In genomic region chr3:126261037-126261436, GRCh38 we compare ENCODE assay signal across 9 cellular contexts.
A peak's percentile ranks its signal among the peaks of the same experiment; 100 is the strongest.
DNase-seq lines count a peak whose midpoint lies in the region; ATAC-seq and TF ChIP-seq lines count a peak whose summit lies in the region.
"Had no signal": no experiment of that assay in that cellular context is flagged by ENCODE, and none has a peak within 500 bp of the region (broad histone marks: within the 10 kb centered on the region; RNA-seq: fewer than 3 reads in every experiment).

No MANE protein-coding gene starts in this region.

- H3K4me2 ChIP-seq in hepatocyte (no peak overlapping the region), smooth muscle cell (no peak overlapping the region)

- H4K20me1 ChIP-seq in hepatocyte (ENCODE audit: insufficient read depth, poor library complexity, severe bottlenecking): no peaks in the 10 kb centered on the region
- H4K20me1 ChIP-seq in smooth muscle cell (ENCODE audit: low read depth): no peaks in the 10 kb centered on the region

- H3K9me2 ChIP-seq in hepatocyte (replicated peaks; ENCODE audit: insufficient read depth): no peaks in the 10 kb centered on the region

- peak; percentile 63 for ATAC-seq in activated CD4-positive, alpha-beta T cell treated with anti-CD3 and anti-CD28 coated beads for 36 hours
- ATAC-seq in WTC11: no peak; the same call in 1 of the 2 replicates
- no peak for ATAC-seq in HG03108 (IDR thresholded peaks at IDR 0.05; ENCODE audit: unreplicated experiment)
- ATAC-seq in HG02763 (IDR thresholded peaks at IDR 0.05; ENCODE audit: unreplicated experiment): no peak
- ATAC-seq: CD8-positive, alpha-beta T cell had no signal

- H3K9me3 ChIP-seq in hepatocyte (ENCODE audit: low read depth) (no peaks in the 10 kb centered on the region), smooth muscle cell (replicated peaks; ENCODE audit: low read depth) (no peaks in the 10 kb centered on the region)

- no peaks in the 10 kb centered on the region for H3K4me1 Mint-ChIP-seq in activated CD4-positive, alpha-beta T cell treated with anti-CD3 and anti-CD28 coated beads for 36 hours
- H3K4me1 Mint-ChIP-seq in WTC11: peaks cover 25% of the 10 kb centered on the region

- CTCF ChIA-PET in activated CD4-positive, alpha-beta T cell treated with anti-CD3 and anti-CD28 coated beads for 36 hours (lab: Charles Lee): no interaction called here
- CTCF ChIA-PET in WTC11 (lab: Charles Lee): interaction anchor here (1.1 to 1.2 kb wide), 2 partner anchors 14 to 127 kb away, joined by 3 to 4 read pairs; no protein-coding TSS in a partner anchor

- POLR2A ChIA-PET in activated CD4-positive, alpha-beta T cell treated with anti-CD3 and anti-CD28 coated beads for 36 hours (lab: Charles Lee): no interaction called here
- POLR2A ChIA-PET in WTC11 (lab: Charles Lee): no interaction called here

- H3K27ac ChIP-seq in hepatocyte (no peak overlapping the region), smooth muscle cell (ENCODE audit: low read depth) (no peak overlapping the region)

- peaks cover 12% of the 10 kb centered on the region for H3K4me1 ChIP-seq in hepatocyte (ENCODE audit: insufficient read depth)
- H3K4me1 ChIP-seq in smooth muscle cell (ENCODE audit: low read depth): no peaks in the 10 kb centered on the region

- no peak overlapping the region for H2AFZ ChIP-seq in hepatocyte
- H2AFZ ChIP-seq in smooth muscle cell (ENCODE audit: low read depth): no peak overlapping the region

- H3K4me3 ChIP-seq in hepatocyte: no peak overlapping the region
- H3K4me3 ChIP-seq in smooth muscle cell: no peak overlapping the region

- peak; percentile 33 for DNase-seq in activated CD4-positive, alpha-beta T cell treated with anti-CD3 and anti-CD28 coated beads for 36 hours
- no peak for DNase-seq in activated CD4-positive, alpha-beta T cell treated with anti-CD3 and anti-CD28 coated beads, Interleukin-2, amount 50 U/mL, for 4 hours
- DNase-seq in WTC11 (ENCODE audit: low spot score): no peak
- DNase-seq in hepatocyte (ENCODE audit: low spot score): peak; percentile 55
- peak; percentile 84 for DNase-seq in ureter (ENCODE audit: low spot score)
- no peak for DNase-seq in smooth muscle cell (lab: John Stamatoyannopoulos, UW; ENCODE audit: unreplicated experiment)
- DNase-seq: CD8-positive, alpha-beta T cell had no signal

- intact Hi-C loops in activated CD4-positive, alpha-beta T cell treated with anti-CD3 and anti-CD28 coated beads for 36 hours (cut with DNase I, micrococcal nuclease): no loop called here

- peaks cover 7% of the 10 kb centered on the region for H3K27me3 Mint-ChIP-seq in activated CD4-positive, alpha-beta T cell treated with anti-CD3 and anti-CD28 coated beads for 36 hours
- peaks cover 3% of the 10 kb centered on the region; the same call in 1 of the 2 replicates for H3K27me3 Mint-ChIP-seq in WTC11 (ENCODE audit: low read depth)

- H3K36me3 ChIP-seq in hepatocyte (replicated peaks; ENCODE audit: insufficient read depth, low read depth) (no peaks in the 10 kb centered on the region), smooth muscle cell (ENCODE audit: low read depth) (no peaks in the 10 kb centered on the region)

- no peaks in the 10 kb centered on the region for H3K79me2 ChIP-seq in hepatocyte
- H3K79me2 ChIP-seq in smooth muscle cell (ENCODE audit: low read depth): no peaks in the 10 kb centered on the region

- H3F3A ChIP-seq in smooth muscle cell (ENCODE audit: low read depth): no peaks in the 10 kb centered on the region

- H3K4me3 Mint-ChIP-seq in activated CD4-positive, alpha-beta T cell treated with anti-CD3 and anti-CD28 coated beads for 36 hours: no peak overlapping the region
- H3K4me3 Mint-ChIP-seq in WTC11: no peak overlapping the region
- H3K4me3 Mint-ChIP-seq: CD8-positive, alpha-beta T cell had no signal

- no peak overlapping the region for H3K9ac ChIP-seq in smooth muscle cell (ENCODE audit: low read depth)

- no peak overlapping the region for H3K27ac Mint-ChIP-seq in activated CD4-positive, alpha-beta T cell treated with anti-CD3 and anti-CD28 coated beads for 36 hours
- no peak overlapping the region for H3K27ac Mint-ChIP-seq in WTC11
- H3K27ac Mint-ChIP-seq: CD8-positive, alpha-beta T cell had no signal

- WGBS in hepatocyte (ENCODE audit: low lambda C conversion rate, missing lambda C conversion rate): 72% methylated on average over 6 of the region's 6 CpGs
- WGBS in smooth muscle cell (ENCODE audit: low lambda C conversion rate): 61% methylated on average over 6 of the region's 6 CpGs

- H3K36me3 Mint-ChIP-seq in activated CD4-positive, alpha-beta T cell treated with anti-CD3 and anti-CD28 coated beads for 36 hours (ENCODE audit: low read depth): no peaks in the 10 kb centered on the region
- H3K36me3 Mint-ChIP-seq in WTC11: peaks cover 10% of the 10 kb centered on the region
- H3K36me3 Mint-ChIP-seq: CD8-positive, alpha-beta T cell had no signal

- no peaks in the 10 kb centered on the region for H3K27me3 ChIP-seq in hepatocyte
- H3K27me3 ChIP-seq in smooth muscle cell (ENCODE audit: low read depth): no peaks in the 10 kb centered on the region

- H3K9me3 Mint-ChIP-seq in activated CD4-positive, alpha-beta T cell treated with anti-CD3 and anti-CD28 coated beads for 36 hours (ENCODE audit: low read depth): no peaks in the 10 kb centered on the region
- H3K9me3 Mint-ChIP-seq in WTC11: peaks cover 16% of the 10 kb centered on the region
- H3K9me3 Mint-ChIP-seq: CD8-positive, alpha-beta T cell had no signal

- no peak for TF ChIP-seq CTCF in WTC11 (IDR thresholded peaks at IDR 0.05)
- peak; percentile 4 for TF ChIP-seq CTCF in hepatocyte (IDR thresholded peaks at IDR 0.05; ENCODE audit: poor library complexity)
- no peak for TF ChIP-seq CTCF in smooth muscle cell (IDR thresholded peaks at IDR 0.05; ENCODE audit: borderline replicate concordance, insufficient read depth, poor library complexity, severe bottlenecking)

TF ChIP-seq in WTC11, 78 proteins besides CTCF, POLR2A, EP300 and RAD21:
- TF ChIP-seq, protein P1, sequence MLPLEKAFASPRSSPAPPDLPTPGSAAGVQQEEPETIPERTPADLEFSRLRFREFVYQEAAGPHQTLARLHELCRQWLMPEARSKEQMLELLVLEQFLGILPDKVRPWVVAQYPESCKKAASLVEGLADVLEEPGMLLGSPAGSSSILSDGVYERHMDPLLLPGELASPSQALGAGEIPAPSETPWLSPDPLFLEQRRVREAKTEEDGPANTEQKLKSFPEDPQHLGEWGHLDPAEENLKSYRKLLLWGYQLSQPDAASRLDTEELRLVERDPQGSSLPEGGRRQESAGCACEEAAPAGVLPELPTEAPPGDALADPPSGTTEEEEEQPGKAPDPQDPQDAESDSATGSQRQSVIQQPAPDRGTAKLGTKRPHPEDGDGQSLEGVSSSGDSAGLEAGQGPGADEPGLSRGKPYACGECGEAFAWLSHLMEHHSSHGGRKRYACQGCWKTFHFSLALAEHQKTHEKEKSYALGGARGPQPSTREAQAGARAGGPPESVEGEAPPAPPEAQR (CRISPR knock-in tag; IDR thresholded peaks at IDR 0.05): no peak
- no peak for TF ChIP-seq TEAD1 (CRISPR knock-in tag; IDR thresholded peaks at IDR 0.05)
- 0 out of 2 replicates have a peak, but pooled peaks have one; percentile 23 for TF ChIP-seq ZNF532 (CRISPR knock-in tag; IDR thresholded peaks at IDR 0.05; ENCODE audit: borderline replicate concordance)
- peak; percentile 100 for TF ChIP-seq GABPB1 (CRISPR knock-in tag; IDR thresholded peaks at IDR 0.05)
- peak; percentile 77; the same call in 1 of the 2 replicates for TF ChIP-seq ATF3 (CRISPR knock-in tag; conservative IDR thresholded peaks at IDR 0.05)

Comparison
In these comparisons a context has a peak if more than half of its experiments do, and no peak if none do; other contexts are left out.
1. DNase-seq: peak in activated CD4-positive, alpha-beta T cell treated with anti-CD3 and anti-CD28 coated beads for 36 hours (single experiment), hepatocyte (single experiment) and ureter (single experiment); none in activated CD4-positive, alpha-beta T cell treated with anti-CD3 and anti-CD28 coated beads, Interleukin-2, amount 50 U/mL, for 4 hours (0 of 2), WTC11 (single experiment) and smooth muscle cell (single experiment).